In genomic region chr19:46639356-46640061, GRCh38 we compare ENCODE assay signal across 8 cellular contexts. TPM values are rescaled to one million over a fixed set of nuclear protein-coding genes. Genes with fewer than 3 reads are reported as not detected.
DNase-seq lines count a peak whose midpoint lies in the region; ATAC-seq and TF ChIP-seq lines count a peak whose summit lies in the region.

No MANE protein-coding gene starts in this region.

- H3K9me3 Mint-ChIP-seq in nephron progenitor cell, result no peaks in the 10 kb centered on the region

- H3K4me3 Mint-ChIP-seq in nephron progenitor cell, result no peak overlapping the region

- no TSS peak for BruUV-seq in A673 (replicated peaks; lab: Mats Ljungman, UMichigan)

- H3K27ac ChIP-seq in A673 (ENCODE audit: low read depth, low read length, poor library complexity, severe bottlenecking) (no peak overlapping the region), RWPE2 (ENCODE audit: poor library complexity, severe bottlenecking) (no peak overlapping the region), esophagus muscularis mucosa (replicated peaks in 1 of 4) (peak overlapping the region; percentile 84 to 91 (median 90))

- 12% methylated on average over 5 of the region's 44 CpGs for WGBS in esophagus muscularis mucosa

- H3K36me3 Mint-ChIP-seq in nephron progenitor cell (ENCODE audit: low read depth), result no peaks in the 10 kb centered on the region

- no peak for TF ChIP-seq POLR2A in esophagus muscularis mucosa (IDR thresholded peaks at IDR 0.05; ENCODE audit: low read depth)

- TF ChIP-seq CTCF in A673 (conservative IDR thresholded peaks at IDR 0.05; ENCODE audit: low read depth, low read length), result no peak
- TF ChIP-seq CTCF in GM12864 (IDR thresholded peaks at IDR 0.05; ENCODE audit: low read depth, low read length, missing control alignments), result no peak
- no peak for TF ChIP-seq CTCF in RWPE2 (IDR thresholded peaks at IDR 0.05; ENCODE audit: poor library complexity, severe bottlenecking)
- TF ChIP-seq CTCF in esophagus muscularis mucosa (IDR thresholded peaks at IDR 0.05), result no peak
- no peak for TF ChIP-seq CTCF in nephron progenitor cell (IDR thresholded peaks at IDR 0.05)

- H3K4me1 Mint-ChIP-seq in nephron progenitor cell, result peaks cover 12% of the 10 kb centered on the region

- ATAC-seq in RWPE2 (ENCODE audit: low read depth) (no peak), HG02884 (IDR thresholded peaks at IDR 0.05; ENCODE audit: unreplicated experiment) (no peak)

- H3K27ac Mint-ChIP-seq in nephron progenitor cell, result no peak overlapping the region

- H3K4me3 ChIP-seq in A673 (ENCODE audit: low read depth, low read length, poor library complexity, severe bottlenecking) (peak overlapping the region; percentile 54), GM12864 (ENCODE audit: low read depth, low read length) (peak overlapping the region; percentile 48), RWPE2 (ENCODE audit: severe bottlenecking) (peak overlapping the region; percentile 39), esophagus muscularis mucosa (peak overlapping the region; percentile 52 to 65 (median 58))

- H3K27me3 Mint-ChIP-seq in nephron progenitor cell (ENCODE audit: low read depth, poor library complexity), result peaks cover 43% of the 10 kb centered on the region

- DNase-seq in A673 (ENCODE audit: low spot score) (peak; percentile 53), GM12864 (ENCODE audit: low read depth) (no peak), RWPE2 (ENCODE audit: low spot score) (peak; percentile 41), esophagus muscularis mucosa (ENCODE audit: extremely low spot score) (no peak), nephron progenitor cell (peak; percentile 71), RKO (ENCODE audit: low spot score) (no peak)
- no peak for DNase-seq in effector CD4-positive, alpha-beta T cell

- H3K4me1 ChIP-seq in A673 (ENCODE audit: insufficient read depth, low read length, poor library complexity, severe bottlenecking), result peaks cover 11% of the 10 kb centered on the region
- H3K4me1 ChIP-seq in RWPE2 (ENCODE audit: insufficient read depth, poor library complexity, severe bottlenecking), result peaks cover 3% of the 10 kb centered on the region
- peaks cover 24 to 46% (median 36%) of the 10 kb centered on the region in 4 donors for H3K4me1 ChIP-seq in esophagus muscularis mucosa

- intact Hi-C loops in A673 (cut with micrococcal nuclease; ENCODE audit: unreplicated experiment), result no loop called here
- intact Hi-C loops in esophagus muscularis mucosa (cut with DNase I), result no loop called here

- CTCF ChIA-PET in A673 (lab: Charles Lee), result no interaction called here

- POLR2A ChIA-PET in A673 (lab: Charles Lee; ENCODE audit: low non-redundant PET), result no interaction called here

- TF ChIP-seq EP300 in esophagus muscularis mucosa (IDR thresholded peaks at IDR 0.05), result no peak

- H3K9me3 ChIP-seq in A673 (ENCODE audit: low read depth, low read length, poor library complexity, severe bottlenecking) (no peaks in the 10 kb centered on the region), RWPE2 (ENCODE audit: severe bottlenecking) (no peaks in the 10 kb centered on the region), esophagus muscularis mucosa (no peaks in the 10 kb centered on the region)

- no peaks in the 10 kb centered on the region for H3K27me3 ChIP-seq in A673 (replicated peaks; ENCODE audit: insufficient read depth, low read depth, low read length, poor library complexity)
- H3K27me3 ChIP-seq in RWPE2 (ENCODE audit: insufficient read depth, poor library complexity, severe bottlenecking), result peaks cover 37% of the 10 kb centered on the region
- peaks cover 0 to 8% (median 0%) of the 10 kb centered on the region in 4 donors for H3K27me3 ChIP-seq in esophagus muscularis mucosa

- H3K36me3 ChIP-seq in A673 (ENCODE audit: insufficient read depth, low read length, poor library complexity, severe bottlenecking) (no peaks in the 10 kb centered on the region), RWPE2 (ENCODE audit: low read depth) (no peaks in the 10 kb centered on the region), esophagus muscularis mucosa (no peaks in the 10 kb centered on the region)

RNA-seq across cellular contexts. Expression of gene GNG8, which starts 3.5 kb away (rescaled TPM):
- total RNA-seq in A673 (2021), result not detected in 2 replicates
- total RNA-seq in esophagus muscularis mucosa, result not detected

RNA-seq across cellular contexts. Expression of gene PTGIR, which starts 14.6 kb away (rescaled TPM):
- total RNA-seq in A673 (2021), result 0.46 TPM in 1 of 2 replicates, not detected in the other
- total RNA-seq in esophagus muscularis mucosa, result 1 to 10 TPM; 5.9 to 9.1 (median 7.1) TPM

RNA-seq across cellular contexts. Expression of gene DACT3, which starts 21.5 kb away (rescaled TPM):
- 0.32 and 1.1 TPM in 2 replicates for total RNA-seq in A673 (2021)
- 100 to 1,000 TPM in 1 of 4 donors, 10 to 100 TPM in 3; 46.7 to 119 (median 65.1) TPM for total RNA-seq in esophagus muscularis mucosa

RNA-seq across cellular contexts. Expression of gene CALM3, which starts 38.4 kb away (rescaled TPM):
- total RNA-seq in A673 (2021) (272 and 291 TPM in 2 replicates), esophagus muscularis mucosa (100 to 1,000 TPM; 114 to 155 (median 129) TPM)

Comparison
In these comparisons a context has a peak if more than half of its experiments do, and no peak if none do; other contexts are left out.
1. DNase-seq: peak in A673 (single experiment), RWPE2 (single experiment) and nephron progenitor cell (single experiment); none in GM12864 (single experiment), esophagus muscularis mucosa (single experiment), RKO (single experiment) and effector CD4-positive, alpha-beta T cell (single experiment).
2. H3K27ac ChIP-seq: peak in esophagus muscularis mucosa (4 of 4); none in A673 (single experiment) and RWPE2 (single experiment).
3. RNA of gene DACT3, which starts 21.5 kb away (total RNA-seq): 46.7 to 119 TPM in esophagus muscularis mucosa; 0.32 to 1.1 TPM in A673; every median in the first group is over 10 times any median in the second.
4. Peak in every context shown above with its lines, with median percentiles within 50 percentile points of each other: H3K4me3 ChIP-seq.